ENCODE assay signal across 22 cellular contexts in genomic region chr18:50231621-50232020, GRCh38. TPM values are rescaled to one million over a fixed set of nuclear protein-coding genes. Genes with fewer than 3 reads are reported as not detected.
DNase-seq lines count a peak whose midpoint lies in the region; TF ChIP-seq lines count a peak whose summit lies in the region.
"Had no signal": no experiment of that assay in that cellular context is flagged by ENCODE, and none has a peak within 500 bp of the region (broad histone marks: within the 10 kb centered on the region; RNA-seq: fewer than 3 reads in every experiment).

No MANE protein-coding gene starts in this region.

- H3K79me2 ChIP-seq in mesendoderm (ENCODE audit: control insufficient read depth, insufficient read depth, low read length) (no peaks in the 10 kb centered on the region), smooth muscle cell (ENCODE audit: low read depth) (no peaks in the 10 kb centered on the region)

- H3K9ac ChIP-seq in mesendoderm (ENCODE audit: low read length) (peak overlapping the region; percentile 52), smooth muscle cell (ENCODE audit: low read depth) (no peak overlapping the region)

- no peak overlapping the region for H3K4me3 Mint-ChIP-seq in activated CD4-positive, alpha-beta T cell treated with anti-CD3 and anti-CD28 coated beads, Interleukin-2, amount 10 ng/mL, durations not matched to agents 24 days and 14 days
- H3K4me3 Mint-ChIP-seq: brain; CD4-positive, alpha-beta T cell; dendritic cell treated with granulocyte-macrophage colony-stimulating factor and Interleukin-4, amounts not matched to agents 40 ng/mL and 50 ng/mL, for 4 days; GM23338 had no signal

- H4K5ac ChIP-seq in mesendoderm (ENCODE audit: low read length): peak overlapping the region; percentile 94

- peaks cover 2% of the 10 kb centered on the region for H3K27me3 Mint-ChIP-seq in activated CD4-positive, alpha-beta T cell treated with anti-CD3 and anti-CD28 coated beads, Interleukin-2, amount 10 ng/mL, durations not matched to agents 24 days and 14 days
- H3K27me3 Mint-ChIP-seq: brain had no signal

- no peak overlapping the region for H3K4me3 ChIP-seq in mesendoderm (ENCODE audit: low read length)
- H3K4me3 ChIP-seq in smooth muscle cell: no peak overlapping the region
- H3K4me3 ChIP-seq: GM23338, ovary, upper lobe of right lung had no signal

- TF ChIP-seq CTCF in smooth muscle cell (IDR thresholded peaks at IDR 0.05; ENCODE audit: borderline replicate concordance, insufficient read depth, poor library complexity, severe bottlenecking): no peak

- peak overlapping the region; percentile 89 for H3K18ac ChIP-seq in mesendoderm (ENCODE audit: low read length)

- intact Hi-C loops in activated CD4-positive, alpha-beta T cell treated with anti-CD3 and anti-CD28 coated beads, Interleukin-2, amount 10 ng/mL, durations not matched to agents 24 days and 14 days (cut with micrococcal nuclease): no loop called here

- H3K56ac ChIP-seq in mesendoderm (ENCODE audit: low read length): peak overlapping the region; percentile 90

- H3K4me2 ChIP-seq in mesendoderm (ENCODE audit: low read length) (peak overlapping the region; percentile 14), smooth muscle cell (no peak overlapping the region)
- H3K4me2 ChIP-seq: GM23338 had no signal

- H3K27ac Mint-ChIP-seq in activated CD4-positive, alpha-beta T cell treated with anti-CD3 and anti-CD28 coated beads, Interleukin-2, amount 10 ng/mL, durations not matched to agents 24 days and 14 days: no peak overlapping the region
- H3K27ac Mint-ChIP-seq: brain; CD4-positive, alpha-beta T cell; dendritic cell treated with granulocyte-macrophage colony-stimulating factor and Interleukin-4, amounts not matched to agents 40 ng/mL and 50 ng/mL, for 4 days; GM23338 had no signal

- peak overlapping the region; percentile 80 for H2AK5ac ChIP-seq in mesendoderm (ENCODE audit: low read length)

- H3K9me3 ChIP-seq in smooth muscle cell (replicated peaks; ENCODE audit: low read depth): no peaks in the 10 kb centered on the region
- H3K9me3 ChIP-seq: ovary, upper lobe of right lung had no signal

- no peaks in the 10 kb centered on the region for H3K4me1 Mint-ChIP-seq in activated CD4-positive, alpha-beta T cell treated with anti-CD3 and anti-CD28 coated beads, Interleukin-2, amount 10 ng/mL, durations not matched to agents 24 days and 14 days

- H2BK15ac ChIP-seq in mesendoderm (replicated peaks; ENCODE audit: low read depth): no peak overlapping the region

- H3K79me1 ChIP-seq in mesendoderm (ENCODE audit: low read length): no peaks in the 10 kb centered on the region

- no peak overlapping the region for H2AFZ ChIP-seq in smooth muscle cell (ENCODE audit: low read depth)
- H2AFZ ChIP-seq: GM23338 had no signal

- H3K27me3 ChIP-seq in mesendoderm (ENCODE audit: insufficient read depth, low read length, poor library complexity) (no peaks in the 10 kb centered on the region), smooth muscle cell (ENCODE audit: low read depth) (no peaks in the 10 kb centered on the region)
- H3K27me3 ChIP-seq: ovary had no signal

- peak overlapping the region; percentile 100 for H2BK5ac ChIP-seq in mesendoderm (ENCODE audit: low read length)

- H4K8ac ChIP-seq in mesendoderm (ENCODE audit: low read depth, low read length): no peak overlapping the region

- no CpG with 5 or more reads among the region's 4 CpGs for whole genome bisulfite sequencing in mesendoderm (ENCODE audit: extremely low coverage, insufficient coverage, low lambda C conversion rate)
- WGBS in smooth muscle cell (ENCODE audit: low lambda C conversion rate): 62% methylated on average over 4 of the region's 4 CpGs

- H3K23ac ChIP-seq in mesendoderm (ENCODE audit: low read length): peak overlapping the region; percentile 30

- peak overlapping the region; percentile 41 for H3K4ac ChIP-seq in mesendoderm (ENCODE audit: low read depth, low read length)

- no peaks in the 10 kb centered on the region for H4K20me1 ChIP-seq in smooth muscle cell (ENCODE audit: low read depth)

- no peaks in the 10 kb centered on the region for H3K9me3 Mint-ChIP-seq in activated CD4-positive, alpha-beta T cell treated with anti-CD3 and anti-CD28 coated beads, Interleukin-2, amount 10 ng/mL, durations not matched to agents 24 days and 14 days
- H3K9me3 Mint-ChIP-seq: CD4-positive, alpha-beta T cell; dendritic cell treated with granulocyte-macrophage colony-stimulating factor and Interleukin-4, amounts not matched to agents 40 ng/mL and 50 ng/mL, for 4 days had no signal

- no peaks in the 10 kb centered on the region for H3F3A ChIP-seq in smooth muscle cell (ENCODE audit: low read depth)

- peak overlapping the region; percentile 66 for H2BK120ac ChIP-seq in mesendoderm (ENCODE audit: low read depth, low read length)

- peak; percentile 22 for DNase-seq in activated CD4-positive, alpha-beta T cell treated with anti-CD3 and anti-CD28 coated beads for 48 hours
- no peak for DNase-seq in activated CD4-positive, alpha-beta T cell treated with anti-CD3 and anti-CD28 coated beads, Interleukin-2, amount 10 ng/mL, durations not matched to agents 24 days and 14 days
- peak; percentile 42 for DNase-seq in ELF-1 (ENCODE audit: low read depth, low spot score)
- DNase-seq in amniotic epithelial cell (ENCODE audit: low read depth): peak; percentile 15
- peak; percentile 97 for DNase-seq in mesendoderm
- DNase-seq in smooth muscle cell (lab: John Stamatoyannopoulos, UW; ENCODE audit: unreplicated experiment): no peak
- no peak for DNase-seq in SW480 (ENCODE audit: low spot score)
- no peak for DNase-seq in GM19240 (ENCODE audit: insufficient read length, low spot score)
- DNase-seq: activated naive CD4-positive, alpha-beta T cell treated with Interleukin-2 at 50 U/mL for 16 hours; CD4-positive, alpha-beta T cell; KG1; NCI-H1105 treated with DMSO at 0.1 percent for 48 hours; NCI-H526 treated with DMSO at 0.1 percent for 48 hours; ovary; stimulated activated naive CD4-positive, alpha-beta T cell; upper lobe of right lung had no signal

- no peaks in the 10 kb centered on the region for H3K36me3 ChIP-seq in mesendoderm (ENCODE audit: control insufficient read depth, insufficient read depth, low read length)
- no peaks in the 10 kb centered on the region for H3K36me3 ChIP-seq in smooth muscle cell (ENCODE audit: low read depth)
- H3K36me3 ChIP-seq: ovary, upper lobe of right lung had no signal

- H3K4me1 ChIP-seq in mesendoderm (ENCODE audit: control insufficient read depth, low read depth, low read length) (peaks cover 17% of the 10 kb centered on the region), smooth muscle cell (ENCODE audit: low read depth) (no peaks in the 10 kb centered on the region)
- H3K4me1 ChIP-seq: upper lobe of right lung had no signal

- no peaks in the 10 kb centered on the region for H3K36me3 Mint-ChIP-seq in activated CD4-positive, alpha-beta T cell treated with anti-CD3 and anti-CD28 coated beads, Interleukin-2, amount 10 ng/mL, durations not matched to agents 24 days and 14 days (ENCODE audit: low read depth)

- peak overlapping the region; percentile 91 for H3K27ac ChIP-seq in mesendoderm (ENCODE audit: low read depth, low read length)
- no peak overlapping the region for H3K27ac ChIP-seq in smooth muscle cell (ENCODE audit: low read depth)
- H3K27ac ChIP-seq: HL-60, ovary, upper lobe of right lung had no signal

RNA-seq across cellular contexts. Expression of gene CFAP53, which starts 34.7 kb away (rescaled TPM):
- 0.38 and 0.63 TPM in 2 replicates for total RNA-seq in activated CD4-positive, alpha-beta T cell treated with anti-CD3 and anti-CD28 coated beads, Interleukin-2, amount 10 ng/mL, durations not matched to agents 24 days and 14 days
- polyA plus RNA-seq in mesendoderm (2013, experiment 1 of 2): 0.20 TPM
- polyA plus RNA-seq in mesendoderm (2013, experiment 2 of 2): 0.07 TPM
- 0.36 and 0.99 TPM in 2 replicates for total RNA-seq in smooth muscle cell
- 0.41 and 1.1 TPM in 2 replicates for polyA plus RNA-seq in smooth muscle cell
- total RNA-seq: GM23338, skeletal muscle tissue, upper lobe of right lung had no signal

RNA-seq across cellular contexts. Expression of gene MYO5B, which starts 36.7 kb away (rescaled TPM):
- 0.07 and 0.14 TPM in 2 replicates for total RNA-seq in activated CD4-positive, alpha-beta T cell treated with anti-CD3 and anti-CD28 coated beads, Interleukin-2, amount 10 ng/mL, durations not matched to agents 24 days and 14 days
- polyA plus RNA-seq in mesendoderm (2013, experiment 1 of 2): 5.0 TPM
- 5.1 TPM for polyA plus RNA-seq in mesendoderm (2013, experiment 2 of 2)
- total RNA-seq in smooth muscle cell: 11.2 and 25.3 TPM in 2 replicates
- 1.7 and 8.2 TPM in 2 replicates for polyA plus RNA-seq in smooth muscle cell
- total RNA-seq: activated CD8-positive, alpha-beta memory T cell treated with anti-CD3 and anti-CD28 coated beads for 36 hours; CD4-positive, alpha-beta T cell had no signal

RNA-seq across cellular contexts. Expression of gene MBD1, which starts 49.7 kb away (rescaled TPM):
- 91.7 and 93.3 TPM in 2 replicates for total RNA-seq in activated CD4-positive, alpha-beta T cell treated with anti-CD3 and anti-CD28 coated beads, Interleukin-2, amount 10 ng/mL, durations not matched to agents 24 days and 14 days
- polyA plus RNA-seq in mesendoderm (2013, experiment 1 of 2): 30.1 TPM
- 29.6 TPM for polyA plus RNA-seq in mesendoderm (2013, experiment 2 of 2)
- 40.3 and 61.3 TPM in 2 replicates for total RNA-seq in smooth muscle cell
- polyA plus RNA-seq in smooth muscle cell: 49.8 and 53.1 TPM in 2 replicates

RNA-seq across cellular contexts. Expression of gene CXXC1, which starts 55.9 kb away (rescaled TPM):
- total RNA-seq in activated CD4-positive, alpha-beta T cell treated with anti-CD3 and anti-CD28 coated beads, Interleukin-2, amount 10 ng/mL, durations not matched to agents 24 days and 14 days: 102 and 105 TPM in 2 replicates
- 45.7 TPM for polyA plus RNA-seq in mesendoderm (2013, experiment 1 of 2)
- polyA plus RNA-seq in mesendoderm (2013, experiment 2 of 2): 46.0 TPM
- total RNA-seq in smooth muscle cell: 15.4 and 20.6 TPM in 2 replicates
- 39.6 and 70.1 TPM in 2 replicates for polyA plus RNA-seq in smooth muscle cell

Comparison
In these comparisons a context has a peak if more than half of its experiments do, and no peak if none do; other contexts are left out.
1. DNase-seq: peak in activated CD4-positive, alpha-beta T cell treated with anti-CD3 and anti-CD28 coated beads for 48 hours (single experiment), ELF-1 (single experiment), amniotic epithelial cell (single experiment) and mesendoderm (single experiment); none in activated CD4-positive, alpha-beta T cell treated with anti-CD3 and anti-CD28 coated beads, Interleukin-2, amount 10 ng/mL, durations not matched to agents 24 days and 14 days (single experiment), smooth muscle cell (single experiment), SW480 (single experiment) and GM19240 (single experiment).
2. RNA of gene MYO5B, which starts 36.7 kb away (total RNA-seq): 11.2 to 25.3 TPM in smooth muscle cell; 0.07 to 0.14 TPM in activated CD4-positive, alpha-beta T cell treated with anti-CD3 and anti-CD28 coated beads, Interleukin-2, amount 10 ng/mL, durations not matched to agents 24 days and 14 days; every median in the first group is over 10 times any median in the second.